In genomic region chr12:53625946-53626701, GRCh38 we compare ENCODE assay signal across 1 cellular context.
TF ChIP-seq lines count a peak whose summit lies in the region.

Gene ATF7, minus strand, starts transcription at chr12:53626382. Its CDS starts 25,382 bp downstream, at chr12:53601000.

TF ChIP-seq in HepG2, 621 proteins besides CTCF, POLR2A, EP300 and RAD21 (continued from another document and continues in another):
- TF ChIP-seq ARID2 (CRISPR knock-in tag; IDR thresholded peaks at IDR 0.05; ENCODE audit: borderline replicate concordance): no peak
- no peak; the same call in 1 of the 2 replicates for TF ChIP-seq ZNF614 (CRISPR knock-in tag; IDR thresholded peaks at IDR 0.05; ENCODE audit: borderline replicate concordance)
- TF ChIP-seq PAF1 (CRISPR knock-in tag; IDR thresholded peaks at IDR 0.05): no peak
- TF ChIP-seq ZNF674 (CRISPR knock-in tag; IDR thresholded peaks at IDR 0.05; ENCODE audit: low read depth): no peak
- TF ChIP-seq HDAC2 (CRISPR knock-in tag; IDR thresholded peaks at IDR 0.05): 0 out of 2 replicates have a peak, but pooled peaks have one; percentile 19
- TF ChIP-seq HDAC6 (IDR thresholded peaks at IDR 0.05; ENCODE audit: low read depth, low read length): no peak
- TF ChIP-seq ETV5 (CRISPR knock-in tag; IDR thresholded peaks at IDR 0.05; ENCODE audit: borderline replicate concordance): peak; percentile 45; the same call in 1 of the 2 replicates
- peak; percentile 39; the same call in 1 of the 2 replicates for TF ChIP-seq FOXJ3 (CRISPR knock-in tag; IDR thresholded peaks at IDR 0.05; ENCODE audit: borderline replicate concordance)
- TF ChIP-seq ZNF17 (CRISPR knock-in tag; IDR thresholded peaks at IDR 0.05): no peak
- no peak for TF ChIP-seq PREB (CRISPR knock-in tag; IDR thresholded peaks at IDR 0.05)
- TF ChIP-seq ISL2 (CRISPR knock-in tag; IDR thresholded peaks at IDR 0.05): no peak; the same call in 1 of the 2 replicates
- peak; percentile 87; the same call in 1 of the 2 replicates for TF ChIP-seq ZNF619 (CRISPR knock-in tag; IDR thresholded peaks at IDR 0.05)
- TF ChIP-seq ZBTB25 (CRISPR knock-in tag; IDR thresholded peaks at IDR 0.05): 0 out of 2 replicates have a peak, but pooled peaks have one; percentile 36
- peak; percentile 32 for TF ChIP-seq HNRNPH1 (optimal IDR thresholded peaks at IDR 0.05; ENCODE audit: low read depth, low read length)
- TF ChIP-seq KLF13 (CRISPR knock-in tag; IDR thresholded peaks at IDR 0.05): no peak
- TF ChIP-seq ARID4A (CRISPR knock-in tag; IDR thresholded peaks at IDR 0.05; ENCODE audit: borderline replicate concordance): peak; percentile 85
- TF ChIP-seq RFX3 (CRISPR knock-in tag; IDR thresholded peaks at IDR 0.05): no peak
- TF ChIP-seq NR2C2 (CRISPR knock-in tag; IDR thresholded peaks at IDR 0.05; ENCODE audit: borderline replicate concordance): peak; percentile 34; the same call in 1 of the 2 replicates
- TF ChIP-seq BRD4 (CRISPR knock-in tag; IDR thresholded peaks at IDR 0.05): no peak
- peak; percentile 88 for TF ChIP-seq SALL1 (CRISPR knock-in tag; IDR thresholded peaks at IDR 0.05)
- TF ChIP-seq ZNF572 (CRISPR knock-in tag; IDR thresholded peaks at IDR 0.05): no peak
- no peak for TF ChIP-seq WIZ (CRISPR knock-in tag; IDR thresholded peaks at IDR 0.05)
- TF ChIP-seq UBTF (CRISPR knock-in tag; IDR thresholded peaks at IDR 0.05): peak; percentile 54
- TF ChIP-seq ZNF362 (CRISPR knock-in tag; IDR thresholded peaks at IDR 0.05; ENCODE audit: borderline replicate concordance): peak; percentile 22; the same call in 1 of the 2 replicates
- TF ChIP-seq KIAA2018 (CRISPR knock-in tag; IDR thresholded peaks at IDR 0.05; ENCODE audit: borderline replicate concordance): no peak
- TF ChIP-seq ZNF609 (CRISPR knock-in tag; IDR thresholded peaks at IDR 0.05; ENCODE audit: borderline replicate concordance): no peak
- 0 out of 2 replicates have a peak, but pooled peaks have one; percentile 15 for TF ChIP-seq NFIC (IDR thresholded peaks at IDR 0.05; ENCODE audit: low read length)
- TF ChIP-seq CEBPG (CRISPR knock-in tag; IDR thresholded peaks at IDR 0.05): 0 out of 2 replicates have a peak, but pooled peaks have one; percentile 5
- no peak for TF ChIP-seq ZNF251 (CRISPR knock-in tag; IDR thresholded peaks at IDR 0.05)
- TF ChIP-seq RBM39 (IDR thresholded peaks at IDR 0.05; ENCODE audit: low read depth, low read length, poor library complexity, severe bottlenecking): peak; percentile 86
- TF ChIP-seq SMAD1 (CRISPR knock-in tag; IDR thresholded peaks at IDR 0.05; ENCODE audit: borderline replicate concordance, low read depth): peak; percentile 66; the same call in 1 of the 2 replicates
- TF ChIP-seq THAP8 (CRISPR knock-in tag; IDR thresholded peaks at IDR 0.05; ENCODE audit: borderline replicate concordance): no peak
